ENCODE assay signal across 1 cellular context in genomic region chr6:43228951-43229802, GRCh38.
TF ChIP-seq lines count a peak whose summit lies in the region.

Gene DNPH1 (minus strand): TSS chr6:43229481. CDS start chr6:43229456, 25 bp downstream.

TF ChIP-seq in GM12878, 131 proteins besides CTCF, POLR2A, EP300 and RAD21 (continued from another document and continues in another):
- TF ChIP-seq ZBTB11 (CRISPR knock-in tag; IDR thresholded peaks at IDR 0.05) (no peak), FOXM1 (IDR thresholded peaks at IDR 0.05; ENCODE audit: low read depth, low read length) (no peak), ZBTB40 (IDR thresholded peaks at IDR 0.05; ENCODE audit: borderline replicate concordance) (no peak; the same call in 1 of the 2 replicates), CHD1 (IDR thresholded peaks at IDR 0.05; ENCODE audit: low read depth, low read length) (no peak), RELB (IDR thresholded peaks at IDR 0.05; ENCODE audit: low read depth) (no peak), ZNF622 (IDR thresholded peaks at IDR 0.05) (no peak), USF2 (IDR thresholded peaks at IDR 0.05; ENCODE audit: borderline replicate concordance, low read depth, low read length) (peak; percentile 92), SMAD1 (IDR thresholded peaks at IDR 0.05; ENCODE audit: low read depth, partially characterized antibody) (no peak), HDAC6 (IDR thresholded peaks at IDR 0.05; ENCODE audit: unreplicated experiment) (peak; percentile 66), TCF3 (IDR thresholded peaks at IDR 0.05; ENCODE audit: borderline replicate concordance, insufficient read depth, low read depth, low read length) (peak; percentile 68; the same call in 1 of the 2 replicates), E4F1 (IDR thresholded peaks at IDR 0.05; ENCODE audit: borderline replicate concordance, partially characterized antibody) (no peak), CHD4 (IDR thresholded peaks at IDR 0.05) (no peak), CBX3 (IDR thresholded peaks at IDR 0.05; ENCODE audit: borderline replicate concordance, low read depth) (no peak), TCF12 (IDR thresholded peaks at IDR 0.05; ENCODE audit: low read depth, low read length) (peak; percentile 39; the same call in 1 of the 2 replicates), SUPT20H (IDR thresholded peaks at IDR 0.05; ENCODE audit: borderline replicate concordance, control insufficient read depth, low read depth, low read length) (no peak), MXI1 (IDR thresholded peaks at IDR 0.05; ENCODE audit: low read depth, low read length) (no peak), IRF3 (IDR thresholded peaks at IDR 0.05) (peak; percentile 45), JUNB (IDR thresholded peaks at IDR 0.05) (no peak), NKRF (conservative IDR thresholded peaks at IDR 0.05) (peak; percentile 88), RUNX3 (IDR thresholded peaks at IDR 0.05; ENCODE audit: low read length) (no peak), ZNF217 (IDR thresholded peaks at IDR 0.05) (peak; percentile 84), USF1 (IDR thresholded peaks at IDR 0.05; ENCODE audit: borderline replicate concordance, extremely low read length, insufficient read depth, low read depth, low read length) (peak; percentile 99), SPI1 (IDR thresholded peaks at IDR 0.05; ENCODE audit: borderline replicate concordance, insufficient read depth, low read depth, low read length) (no peak), EGR1 (IDR thresholded peaks at IDR 0.05; ENCODE audit: borderline replicate concordance in 1 of 2, low read depth in 2 of 2, low read length in 2 of 2) (0 out of 3 replicates have a peak, but pooled peaks of 1 of the 2 experiments have one; percentile 21), POLR2AphosphoS2 (IDR thresholded peaks at IDR 0.05; ENCODE audit: low read depth, low read length) (no peak), YBX1 (IDR thresholded peaks at IDR 0.05) (no peak), ASH2L (IDR thresholded peaks at IDR 0.05; ENCODE audit: borderline replicate concordance, low read depth) (no peak), HSF1 (IDR thresholded peaks at IDR 0.05; ENCODE audit: low read depth, low read length) (no peak), CUX1 (IDR thresholded peaks at IDR 0.05; ENCODE audit: insufficient replicate concordance, low read depth, low read length) (no peak), PML (IDR thresholded peaks at IDR 0.05; ENCODE audit: low read length) (no peak), RAD51 (IDR thresholded peaks at IDR 0.05) (peak; percentile 79)
